19 cellular contexts compared by ENCODE assay signal in genomic region chr15:86247249-86247955, GRCh38.
"Had no signal": no experiment of that assay in that cellular context is flagged by ENCODE, and none has a peak within 500 bp of the region (broad histone marks: within the 10 kb centered on the region; RNA-seq: fewer than 3 reads in every experiment).

No MANE protein-coding gene starts in this region.

- H3K4me2 ChIP-seq: hepatocyte had no signal

- H3K27me3 ChIP-seq: breast epithelium, hepatocyte, suprapubic skin had no signal

- ATAC-seq: left colon; stimulated activated naive CD8-positive, alpha-beta T cell treated with anti-CD3 and anti-CD28 coated beads, Interleukin-15, amount 100 ng/mL, for 72 hours had no signal

- H3K4me1 ChIP-seq: breast epithelium, suprapubic skin had no signal

- H3K27ac ChIP-seq: breast epithelium, hepatocyte, skin epidermis, suprapubic skin had no signal

- H2AFZ ChIP-seq: hepatocyte had no signal

- H3K9me3 ChIP-seq: breast epithelium, suprapubic skin had no signal

- H3K4me3 ChIP-seq: hepatocyte, lung, skin epidermis, suprapubic skin had no signal

- DNase-seq: activated CD4-positive, alpha-beta T cell treated with anti-CD3 and anti-CD28 coated beads, Interleukin-2, amount 50 U/mL, for 1 hour; activated CD4-positive, CD25-positive, alpha-beta regulatory T cell treated with anti-CD3 and anti-CD28 coated beads, Interleukin-2, amount 50 U/mL, for 72 hours; activated CD8-positive, alpha-beta memory T cell treated with anti-CD3 and anti-CD28 coated beads, Interleukin-2, amount 50 U/mL, for 48 hours; activated effector memory CD4-positive, alpha-beta T cell treated with Interleukin-2 at 50 U/mL for 16 hours; activated naive CD4-positive, alpha-beta T cell treated with anti-CD3 and anti-CD28 coated beads, Interleukin-2, amount 50 U/mL, for 16 hours; activated T-cell treated with anti-CD3 and anti-CD28 coated beads, Interleukin-2, amount 50 U/mL, for 48 hours; dermis blood vessel endothelial cell; effector memory CD4-positive, alpha-beta T cell; foreskin fibroblast; left colon; nephron progenitor cell; occipital lobe; stimulated activated naive CD8-positive, alpha-beta T cell treated with anti-CD3 and anti-CD28 coated beads, Interleukin-15, amount 100 ng/mL, for 72 hours; T1000 had no signal

- H3K36me3 ChIP-seq: breast epithelium, suprapubic skin had no signal

- H3K79me2 ChIP-seq: hepatocyte had no signal
